Comparison of ENCODE assay signal across 1 cellular context in genomic region chr2:203280428-203281064, GRCh38.
TF ChIP-seq lines count a peak whose summit lies in the region.

No MANE protein-coding gene starts in this region.

TF ChIP-seq in IMR-90, 13 proteins besides CTCF, POLR2A, EP300 and RAD21 (continued from another document):
- TF ChIP-seq, protein P1, sequence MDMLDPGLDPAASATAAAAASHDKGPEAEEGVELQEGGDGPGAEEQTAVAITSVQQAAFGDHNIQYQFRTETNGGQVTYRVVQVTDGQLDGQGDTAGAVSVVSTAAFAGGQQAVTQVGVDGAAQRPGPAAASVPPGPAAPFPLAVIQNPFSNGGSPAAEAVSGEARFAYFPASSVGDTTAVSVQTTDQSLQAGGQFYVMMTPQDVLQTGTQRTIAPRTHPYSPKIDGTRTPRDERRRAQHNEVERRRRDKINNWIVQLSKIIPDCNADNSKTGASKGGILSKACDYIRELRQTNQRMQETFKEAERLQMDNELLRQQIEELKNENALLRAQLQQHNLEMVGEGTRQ (IDR thresholded peaks at IDR 0.05; ENCODE audit: low read depth, low read length), result no peak
- TF ChIP-seq RFX5 (IDR thresholded peaks at IDR 0.05; ENCODE audit: low read depth, low read length) (no peak), CEBPB (IDR thresholded peaks at IDR 0.05; ENCODE audit: low read depth, low read length) (no peak), ELK1 (IDR thresholded peaks at IDR 0.05; ENCODE audit: borderline replicate concordance, low read depth, low read length) (no peak), NFE2L2 (IDR thresholded peaks at IDR 0.05; ENCODE audit: low read depth, low read length) (no peak), BHLHE40 (IDR thresholded peaks at IDR 0.05; ENCODE audit: low read depth, low read length) (no peak), MXI1 (IDR thresholded peaks at IDR 0.05; ENCODE audit: borderline replicate concordance, low read depth, low read length) (no peak)
